Comparison of ENCODE assay signal across 8 cellular contexts in the genomic region with DNA sequence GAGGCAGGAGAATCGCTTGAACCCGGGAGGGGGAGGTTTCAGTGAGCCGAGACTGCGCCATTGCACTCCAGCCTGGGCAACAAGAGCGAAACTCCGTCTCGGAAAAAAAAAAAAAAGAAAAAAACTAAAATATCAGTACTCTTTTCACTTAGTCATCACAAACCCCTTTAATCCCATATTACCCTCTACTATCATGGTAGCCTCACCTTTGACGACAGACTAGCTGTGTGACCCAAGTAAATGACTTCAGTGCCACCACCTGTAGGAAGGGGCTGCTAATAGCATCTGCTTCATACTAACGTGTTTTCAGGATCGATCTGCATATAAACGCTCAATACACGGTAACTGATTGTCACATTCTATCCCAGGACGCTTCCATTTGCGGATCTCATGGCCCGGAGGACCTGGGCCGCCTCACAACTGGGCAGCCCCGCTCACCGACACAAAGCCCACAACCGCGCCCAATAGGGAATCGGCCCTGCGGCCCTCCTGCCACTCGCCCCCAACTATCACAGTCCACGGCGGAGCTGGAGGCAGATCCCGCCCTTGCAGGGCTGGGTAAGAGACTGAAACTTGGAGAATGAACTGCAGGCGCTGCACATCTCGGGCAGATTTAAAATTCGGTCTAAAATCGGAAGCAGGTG. TPM values are rescaled to one million over a fixed set of nuclear protein-coding genes. Genes with fewer than 3 reads are reported as not detected.
DNase-seq lines count a peak whose midpoint lies in the region; ATAC-seq and TF ChIP-seq lines count a peak whose summit lies in the region.

No MANE protein-coding gene starts in this region.

- no peaks in the 10 kb centered on the region for H4K20me1 ChIP-seq in OCI-LY1 (ENCODE audit: insufficient read depth, low read length)

- H3K9me3 ChIP-seq in OCI-LY1 (ENCODE audit: low read length) (peaks cover 10% of the 10 kb centered on the region; the same call in 1 of the 2 replicates), right lobe of liver (peaks cover 0 to 3% (median 1%) of the 10 kb centered on the region in 4 donors), tibial nerve (peaks cover 0 to 23% (median 0%) of the 10 kb centered on the region in 4 donors)

- TF ChIP-seq CTCF in OCI-LY1 (IDR thresholded peaks at IDR 0.05; ENCODE audit: low read length) (no peak), right lobe of liver (IDR thresholded peaks at IDR 0.05) (no peak), tibial nerve (IDR thresholded peaks at IDR 0.05) (no peak)

- peak overlapping the region; percentile 73 for H3K4me2 ChIP-seq in OCI-LY1 (ENCODE audit: low read length)

- peak; percentile 75 for DNase-seq in DMS153 treated with DMSO at 0.1 percent for 48 hours (lab: John Stamatoyannopoulos, UW; ENCODE audit: unreplicated experiment)
- DNase-seq in caudate nucleus (lab: John Stamatoyannopoulos, UW), result peak in 4 of 61 donors; percentile 45 to 77 (median 68)
- no peak for DNase-seq in right lobe of liver
- DNase-seq in tibial nerve (ENCODE audit: low spot score in 2 of 2), result no peak
- DNase-seq in LoVo (ENCODE audit: low spot score), result no peak

- TF ChIP-seq EP300 in tibial nerve (IDR thresholded peaks at IDR 0.05), result no peak

- H3K27ac ChIP-seq in OCI-LY1 (ENCODE audit: low read depth, low read length, poor library complexity, severe bottlenecking), result no peak overlapping the region
- H3K27ac ChIP-seq in caudate nucleus (ENCODE audit: low read depth, low read length), result peak overlapping the region; percentile 99
- H3K27ac ChIP-seq in right lobe of liver, result peak overlapping the region; percentile 98 to 99 (median 98)
- H3K27ac ChIP-seq in tibial nerve, result peak overlapping the region; percentile 95 to 100 (median 99)

- H3K27me3 ChIP-seq in OCI-LY1 (ENCODE audit: insufficient read depth, low read length) (peaks cover 6% of the 10 kb centered on the region; the same call in 1 of the 2 replicates), right lobe of liver (no peaks in the 10 kb centered on the region), tibial nerve (no peaks in the 10 kb centered on the region)

- WGBS in right lobe of liver (ENCODE audit: insufficient coverage, low coverage, low lambda C conversion rate, missing lambda C conversion rate), result 27% methylated on average over 14 of the region's 30 CpGs
- 17 to 19% methylated on average over 23 to 30 of the region's 30 CpGs for WGBS in tibial nerve, 2 donors

- H3K4me3 ChIP-seq in OCI-LY1 (ENCODE audit: low read depth, low read length, poor library complexity, severe bottlenecking) (peak overlapping the region; percentile 91), right lobe of liver (peak overlapping the region; percentile 73 to 98 (median 90)), tibial nerve (peak overlapping the region; percentile 64 to 96 (median 89))

- H3K9me2 ChIP-seq in OCI-LY1 (ENCODE audit: low read depth, low read length), result no peaks in the 10 kb centered on the region

- H2AFZ ChIP-seq in OCI-LY1 (ENCODE audit: low read length), result no peak overlapping the region; the same call in 1 of the 2 replicates

- H3K79me2 ChIP-seq in OCI-LY1 (ENCODE audit: insufficient read depth, low read length), result peaks cover 29% of the 10 kb centered on the region

- H3F3A ChIP-seq in OCI-LY1 (ENCODE audit: insufficient read depth, low read length), result no peaks in the 10 kb centered on the region

- TF ChIP-seq POLR2A in right lobe of liver (IDR thresholded peaks at IDR 0.05) (no peak), tibial nerve (IDR thresholded peaks at IDR 0.05) (no peak)

- H3K36me3 ChIP-seq in OCI-LY1 (ENCODE audit: insufficient read depth, low read length) (peaks cover 31% of the 10 kb centered on the region), right lobe of liver (peaks cover 0 to 12% (median 8%) of the 10 kb centered on the region in 4 donors), tibial nerve (peaks cover 7 to 28% (median 10%) of the 10 kb centered on the region in 3 donors)

- peak overlapping the region; percentile 81 for H3K9ac ChIP-seq in OCI-LY1 (ENCODE audit: low read length)

- ATAC-seq in GM19468 (IDR thresholded peaks at IDR 0.05; ENCODE audit: extremely low read depth, unreplicated experiment) (peak; percentile 3), HG03520 (IDR thresholded peaks at IDR 0.05; ENCODE audit: unreplicated experiment) (peak; percentile 21), right lobe of liver (peak; percentile 25 to 49 (median 34))

- intact Hi-C loops in right lobe of liver (cut with DNase I), result loop anchor here in 1 of 2 donors (10.0 kb wide), 1 partner anchor 213 kb away; the partner anchor contains the start of gene C16orf90

- H3K4me1 ChIP-seq in OCI-LY1 (ENCODE audit: insufficient read depth, low read length, severe bottlenecking) (peaks cover 21% of the 10 kb centered on the region), right lobe of liver (peaks cover 0 to 21% (median 3%) of the 10 kb centered on the region in 4 donors), tibial nerve (peaks cover 0 to 29% (median 10%) of the 10 kb centered on the region in 4 donors)

RNA-seq across cellular contexts. Expression of gene ZNF263, which starts 1.1 kb away (rescaled TPM):
- total RNA-seq in right lobe of liver (10 to 100 TPM in 5 of 6 experiments, 1 to 10 TPM in 1; 7.1 to 13.9 (median 11.0) TPM), tibial nerve (10 to 100 TPM; 37.3 to 66.0 (median 55.5) TPM)

RNA-seq across cellular contexts. Expression of gene TIGD7, which starts 23.0 kb away (rescaled TPM):
- 1 to 10 TPM in 4 of 6 experiments, under 1 TPM in 2; 0.56 to 1.9 (median 1.7) TPM for total RNA-seq in right lobe of liver
- total RNA-seq in tibial nerve, result 1 to 10 TPM; 6.1 to 8.3 (median 6.6) TPM

RNA-seq across cellular contexts. Expression of gene ZNF75A, which starts 23.1 kb away (rescaled TPM):
- total RNA-seq in right lobe of liver (10 to 100 TPM in 4 of 6 experiments, 1 to 10 TPM in 2; 7.5 to 11.5 (median 10.5) TPM), tibial nerve (10 to 100 TPM; 24.0 to 28.2 (median 25.7) TPM)

RNA-seq across cellular contexts. Expression of gene MEFV, which starts 25.8 kb away (rescaled TPM):
- total RNA-seq in right lobe of liver, result 1 to 10 TPM in 3 of 6 experiments, under 1 TPM in 3; 0.66 to 1.7 (median 1.0) TPM
- 1 to 10 TPM in 2 of 4 donors, under 1 TPM in 2; 0.39 to 8.1 (median 1.1) TPM for total RNA-seq in tibial nerve

RNA-seq across cellular contexts. Expression of gene ZNF200, which starts 47.3 kb away (rescaled TPM):
- 1 to 10 TPM; 1.9 to 4.8 (median 3.5) TPM for total RNA-seq in right lobe of liver
- 10 to 100 TPM in 1 of 4 donors, 1 to 10 TPM in 3; 5.2 to 10.2 (median 9.1) TPM for total RNA-seq in tibial nerve
